In genomic region chr1:10650591-10651216, GRCh38 we compare ENCODE assay signal across 14 cellular contexts.
"Had no signal": no experiment of that assay in that cellular context is flagged by ENCODE, and none has a peak within 500 bp of the region (broad histone marks: within the 10 kb centered on the region; RNA-seq: fewer than 3 reads in every experiment).

No MANE protein-coding gene starts in this region.

- H3K4me3 ChIP-seq: colonic mucosa, heart left ventricle, testis had no signal

- ATAC-seq: activated CD4-positive, alpha-beta T cell treated with anti-CD3 and anti-CD28 coated beads for 36 hours; heart left ventricle; naive thymus-derived CD8-positive, alpha-beta T cell had no signal

- H3K36me3 ChIP-seq: colonic mucosa had no signal

- DNase-seq: activated CD4-positive, alpha-beta memory T cell treated with anti-CD3 and anti-CD28 coated beads, Interleukin-2, amount 10 ng/mL, durations not matched to agents 7 days and 5 days; activated CD4-positive, alpha-beta T cell treated with anti-CD3 and anti-CD28 coated beads for 36 hours; activated naive CD4-positive, alpha-beta T cell treated with Interleukin-2 at 50 U/mL for 16 hours; caudate nucleus; colonic mucosa; foreskin melanocyte; heart left ventricle; naive thymus-derived CD8-positive, alpha-beta T cell; nucleus accumbens; stimulated activated CD4-positive, alpha-beta T cell treated with anti-CD3 and anti-CD28 coated beads, Interleukin-12 subunit alpha, Interleukin-12 subunit beta, amount 100 ng/mL, for 4 hours; stimulated activated CD4-positive, alpha-beta T cell treated with anti-CD3 and anti-CD28 coated beads, Interleukin-2, amount 100 ng/mL, for 48 hours; stimulated activated naive CD4-positive, alpha-beta T cell treated with Interleukin-2 at 50 U/mL for 16 hours; SW 1271; testis had no signal

- H3K4me1 ChIP-seq: colonic mucosa, testis had no signal

- H3K27ac ChIP-seq: colonic mucosa, testis had no signal

- H3K27me3 ChIP-seq: colonic mucosa, heart left ventricle, testis had no signal

- H3K9me3 ChIP-seq: colonic mucosa, heart left ventricle, testis had no signal
